Comparison of ENCODE assay signal across 8 cellular contexts in genomic region chr2:96205238-96205637, GRCh38. TPM values are rescaled to one million over a fixed set of nuclear protein-coding genes. Genes with fewer than 3 reads are reported as not detected.
DNase-seq lines count a peak whose midpoint lies in the region; ATAC-seq, FAIRE-seq and TF ChIP-seq lines count a peak whose summit lies in the region.

No MANE protein-coding gene starts in this region.

- WGBS in pancreas, 2 donors, result 12 to 17% methylated on average over 4 of the region's 4 CpGs

- H3K27me3 ChIP-seq in parathyroid adenoma (ENCODE audit: control insufficient read depth, insufficient read depth, low read length) (no peaks in the 10 kb centered on the region), pancreas (no peaks in the 10 kb centered on the region)

- H3K27ac Mint-ChIP-seq in effector memory CD8-positive, alpha-beta T cell, result peak overlapping the region; percentile 96 to 97

- ATAC-seq in effector memory CD8-positive, alpha-beta T cell (replicated peaks), result no peak
- ATAC-seq in pancreas (no peak), HG03460 (IDR thresholded peaks at IDR 0.05; ENCODE audit: unreplicated experiment) (no peak)

- no peak overlapping the region for H2AFZ ChIP-seq in parathyroid adenoma

- H3K4me1 Mint-ChIP-seq in effector memory CD8-positive, alpha-beta T cell (ENCODE audit: low read depth in 2 of 2), result peaks cover 52 to 64% of the 10 kb centered on the region in 2 donors

- H3K79me2 ChIP-seq in parathyroid adenoma, result peaks cover 55% of the 10 kb centered on the region

- no peak overlapping the region for H3K27ac ChIP-seq in parathyroid adenoma
- peak overlapping the region in 1 of 4 donors; percentile 30 for H3K27ac ChIP-seq in pancreas

- H3K4me1 ChIP-seq in parathyroid adenoma, result peaks cover 21% of the 10 kb centered on the region
- peaks cover 29 to 66% (median 38%) of the 10 kb centered on the region in 3 donors for H3K4me1 ChIP-seq in pancreas

- peak overlapping the region; percentile 41 for H3K4me2 ChIP-seq in parathyroid adenoma (ENCODE audit: low read length)

- H3K27me3 Mint-ChIP-seq in effector memory CD8-positive, alpha-beta T cell, result no peaks in the 10 kb centered on the region

- no peaks in the 10 kb centered on the region for H3K36me3 ChIP-seq in parathyroid adenoma (ENCODE audit: control insufficient read depth, insufficient read depth, low read length)
- no peaks in the 10 kb centered on the region for H3K36me3 ChIP-seq in pancreas

- H3K9me3 ChIP-seq in parathyroid adenoma (ENCODE audit: control insufficient read depth, low read length), result no peaks in the 10 kb centered on the region
- no peaks in the 10 kb centered on the region for H3K9me3 ChIP-seq in pancreas

- FAIRE-seq in pancreas (lab: Jason Lieb, UNC), result no peak

- intact Hi-C loops in pancreas (cut with DNase I), result loop anchor here in 2 of 3 donors (10.0 kb wide), 1 partner anchor 60 kb away; the partner anchor contains the start of genes CIAO1 (in 2 of the 2) and TMEM127 (in 2 of the 2)

- peak overlapping the region; percentile 84 to 88 for H3K4me3 Mint-ChIP-seq in effector memory CD8-positive, alpha-beta T cell

- H3K4me3 ChIP-seq in parathyroid adenoma (ENCODE audit: low read depth, low read length) (peak overlapping the region; percentile 8), pancreas (no peak overlapping the region)

- H3K9me3 Mint-ChIP-seq in effector memory CD8-positive, alpha-beta T cell, result no peaks in the 10 kb centered on the region

- DNase-seq in DMS79 (lab: John Stamatoyannopoulos, UW) (peak; percentile 49), NCI-H345 treated with DMSO at 0.1 percent for 48 hours (lab: John Stamatoyannopoulos, UW; ENCODE audit: unreplicated experiment) (peak; percentile 6), cerebellar nuclear complex (lab: John Stamatoyannopoulos, UW) (no peak), pancreas (no peak)
- DNase-seq in effector memory CD8-positive, alpha-beta T cell, result no peak
- DNase-seq in stimulated activated CD4-positive, alpha-beta T cell treated with anti-CD3 and anti-CD28 coated beads, Interleukin-2, amount 100 ng/mL, for 24 hours, result no peak

- H3K36me3 Mint-ChIP-seq in effector memory CD8-positive, alpha-beta T cell (ENCODE audit: insufficient read depth), result peaks cover 31% of the 10 kb centered on the region

- no peak overlapping the region for H3K9ac ChIP-seq in parathyroid adenoma

- TF ChIP-seq CTCF in parathyroid adenoma (IDR thresholded peaks at IDR 0.05) (no peak), pancreas (IDR thresholded peaks at IDR 0.05) (no peak)

RNA-seq across cellular contexts. Expression of gene STARD7, which starts 3.4 kb away (rescaled TPM):
- total RNA-seq in pancreas, result 10 to 100 TPM; 37.1 to 65.1 (median 58.5) TPM
- 10 to 100 TPM; 21.7 to 29.5 TPM for polyA plus RNA-seq in pancreas

RNA-seq across cellular contexts. Expression of gene DUSP2, which starts 60.0 kb away (rescaled TPM):
- 1 to 10 TPM in 4 of 6 donors, under 1 TPM in 2; 0.32 to 3.1 (median 1.2) TPM for total RNA-seq in pancreas
- polyA plus RNA-seq in pancreas, result 1 to 10 TPM; 1.3 to 1.8 TPM

Comparison
In these comparisons a context has a peak if more than half of its experiments do, and no peak if none do; other contexts are left out.
1. DNase-seq: peak in DMS79 (single experiment) and NCI-H345 treated with DMSO at 0.1 percent for 48 hours (single experiment); none in effector memory CD8-positive, alpha-beta T cell (0 of 3), cerebellar nuclear complex (0 of 2), pancreas (0 of 6) and stimulated activated CD4-positive, alpha-beta T cell treated with anti-CD3 and anti-CD28 coated beads, Interleukin-2, amount 100 ng/mL, for 24 hours (0 of 2).